Comparison of ENCODE assay signal across 22 cellular contexts in genomic region chr16:88316941-88317618, GRCh38.
"Had no signal": no experiment of that assay in that cellular context is flagged by ENCODE, and none has a peak within 500 bp of the region (broad histone marks: within the 10 kb centered on the region; RNA-seq: fewer than 3 reads in every experiment).

No MANE protein-coding gene starts in this region.

- H3K36me3 Mint-ChIP-seq: activated naive CD4-positive, alpha-beta T cell treated with anti-CD3 and anti-CD28 coated beads, Interleukin-2, amount 50 U/mL, for 24 hours; immature natural killer cell had no signal

- H3K4me1 Mint-ChIP-seq: activated naive CD4-positive, alpha-beta T cell treated with anti-CD3 and anti-CD28 coated beads, Interleukin-2, amount 50 U/mL, for 24 hours; immature natural killer cell had no signal

- H3K4me3 Mint-ChIP-seq: activated naive CD4-positive, alpha-beta T cell treated with anti-CD3 and anti-CD28 coated beads, Interleukin-2, amount 50 U/mL, for 24 hours; immature natural killer cell had no signal

- H3K27ac ChIP-seq: body of pancreas, cardiac muscle cell, foreskin keratinocyte, left ventricle myocardium inferior, thoracic aorta, upper lobe of left lung had no signal

- H3K9me3 Mint-ChIP-seq: activated naive CD4-positive, alpha-beta T cell treated with anti-CD3 and anti-CD28 coated beads, Interleukin-2, amount 50 U/mL, for 24 hours; immature natural killer cell had no signal

- DNase-seq: activated CD4-positive, alpha-beta T cell treated with anti-CD3 and anti-CD28 coated beads for 1 hour; activated CD4-positive, alpha-beta T cell treated with anti-CD3 and anti-CD28 coated beads, Interleukin-2, amount 50 U/mL, for 1 hour; activated gamma-delta T cell treated with Interleukin-2 at 50 U/mL for 16 hours; activated T-cell treated with anti-CD3 and anti-CD28 coated beads, Interleukin-2, amount 50 U/mL, for 1 hour; anterior cingulate cortex; effector memory CD4-positive, alpha-beta T cell; immature natural killer cell; kidney glomerular epithelial cell; left ventricle myocardium inferior; mammary epithelial cell; nephron progenitor cell; occipital lobe; spleen; stimulated activated CD4-positive, alpha-beta T cell treated with anti-CD3 and anti-CD28 coated beads, Interleukin-4, amount 100 ng/mL, for 1 hour; stimulated activated naive CD4-positive, alpha-beta T cell; T-helper 1 cell; upper lobe of left lung had no signal

- H3K4me3 ChIP-seq: body of pancreas, cardiac muscle cell, left ventricle myocardium inferior, thoracic aorta, upper lobe of left lung had no signal

- H3K27me3 ChIP-seq: body of pancreas, cardiac muscle cell, foreskin keratinocyte, upper lobe of left lung had no signal

- H3K4me1 ChIP-seq: body of pancreas, upper lobe of left lung had no signal

- H3K27ac Mint-ChIP-seq: activated naive CD4-positive, alpha-beta T cell treated with anti-CD3 and anti-CD28 coated beads, Interleukin-2, amount 50 U/mL, for 24 hours; immature natural killer cell; nephron progenitor cell had no signal

- H3K9me3 ChIP-seq: body of pancreas, left ventricle myocardium inferior, thoracic aorta had no signal

- H3K36me3 ChIP-seq: cardiac muscle cell, left ventricle myocardium inferior, spleen, thoracic aorta, upper lobe of left lung had no signal
